1 cellular context compared by ENCODE assay signal in genomic region chr17:49418754-49419740, GRCh38.
A peak's percentile ranks its signal among the peaks of the same experiment; 100 is the strongest.
TF ChIP-seq lines count a peak whose summit lies in the region.

No MANE protein-coding gene starts in this region.

TF ChIP-seq in HepG2, 621 proteins besides CTCF, POLR2A, EP300 and RAD21 (continued from another document and continues in another):
- TF ChIP-seq MLXIP (CRISPR knock-in tag; IDR thresholded peaks at IDR 0.05; ENCODE audit: borderline replicate concordance), result peak; percentile 57; the same call in 1 of the 2 replicates
- TF ChIP-seq CREB1 (IDR thresholded peaks at IDR 0.05), result 0 out of 2 replicates have a peak, but pooled peaks have one; percentile 2
- TF ChIP-seq CREB1 (CRISPR knock-in tag; IDR thresholded peaks at IDR 0.05), result 0 out of 2 replicates have a peak, but pooled peaks have one; percentile 28
- TF ChIP-seq, protein P1, sequence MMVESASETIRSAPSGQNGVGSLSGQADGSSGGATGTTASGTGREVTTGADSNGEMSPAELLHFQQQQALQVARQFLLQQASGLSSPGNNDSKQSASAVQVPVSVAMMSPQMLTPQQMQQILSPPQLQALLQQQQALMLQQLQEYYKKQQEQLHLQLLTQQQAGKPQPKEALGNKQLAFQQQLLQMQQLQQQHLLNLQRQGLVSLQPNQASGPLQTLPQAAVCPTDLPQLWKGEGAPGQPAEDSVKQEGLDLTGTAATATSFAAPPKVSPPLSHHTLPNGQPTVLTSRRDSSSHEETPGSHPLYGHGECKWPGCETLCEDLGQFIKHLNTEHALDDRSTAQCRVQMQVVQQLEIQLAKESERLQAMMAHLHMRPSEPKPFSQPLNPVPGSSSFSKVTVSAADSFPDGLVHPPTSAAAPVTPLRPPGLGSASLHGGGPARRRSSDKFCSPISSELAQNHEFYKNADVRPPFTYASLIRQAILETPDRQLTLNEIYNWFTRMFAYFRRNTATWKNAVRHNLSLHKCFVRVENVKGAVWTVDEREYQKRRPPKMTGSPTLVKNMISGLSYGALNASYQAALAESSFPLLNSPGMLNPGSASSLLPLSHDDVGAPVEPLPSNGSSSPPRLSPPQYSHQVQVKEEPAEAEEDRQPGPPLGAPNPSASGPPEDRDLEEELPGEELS (CRISPR knock-in tag; IDR thresholded peaks at IDR 0.05), result peak; percentile 82
- TF ChIP-seq, protein P2, sequence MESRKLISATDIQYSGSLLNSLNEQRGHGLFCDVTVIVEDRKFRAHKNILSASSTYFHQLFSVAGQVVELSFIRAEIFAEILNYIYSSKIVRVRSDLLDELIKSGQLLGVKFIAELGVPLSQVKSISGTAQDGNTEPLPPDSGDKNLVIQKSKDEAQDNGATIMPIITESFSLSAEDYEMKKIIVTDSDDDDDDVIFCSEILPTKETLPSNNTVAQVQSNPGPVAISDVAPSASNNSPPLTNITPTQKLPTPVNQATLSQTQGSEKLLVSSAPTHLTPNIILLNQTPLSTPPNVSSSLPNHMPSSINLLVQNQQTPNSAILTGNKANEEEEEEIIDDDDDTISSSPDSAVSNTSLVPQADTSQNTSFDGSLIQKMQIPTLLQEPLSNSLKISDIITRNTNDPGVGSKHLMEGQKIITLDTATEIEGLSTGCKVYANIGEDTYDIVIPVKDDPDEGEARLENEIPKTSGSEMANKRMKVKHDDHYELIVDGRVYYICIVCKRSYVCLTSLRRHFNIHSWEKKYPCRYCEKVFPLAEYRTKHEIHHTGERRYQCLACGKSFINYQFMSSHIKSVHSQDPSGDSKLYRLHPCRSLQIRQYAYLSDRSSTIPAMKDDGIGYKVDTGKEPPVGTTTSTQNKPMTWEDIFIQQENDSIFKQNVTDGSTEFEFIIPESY (CRISPR knock-in tag; IDR thresholded peaks at IDR 0.05), result peak; percentile 53; the same call in 1 of the 2 replicates
- peak; percentile 22; the same call in 1 of the 2 replicates for TF ChIP-seq POGZ (CRISPR knock-in tag; IDR thresholded peaks at IDR 0.05)
- peak; percentile 58 for TF ChIP-seq ZFY (CRISPR knock-in tag; IDR thresholded peaks at IDR 0.05)
- 0 out of 2 replicates have a peak, but pooled peaks have one; percentile 45 for TF ChIP-seq MED13 (CRISPR knock-in tag; IDR thresholded peaks at IDR 0.05)
- TF ChIP-seq ZNF331 (CRISPR knock-in tag; IDR thresholded peaks at IDR 0.05), result peak; percentile 60; the same call in 1 of the 2 replicates
- peak; percentile 39; the same call in 1 of the 2 replicates for TF ChIP-seq ZNF350 (CRISPR knock-in tag; IDR thresholded peaks at IDR 0.05; ENCODE audit: borderline replicate concordance, low read depth)
- TF ChIP-seq TFE3 (CRISPR knock-in tag; IDR thresholded peaks at IDR 0.05), result peak; percentile 92
- TF ChIP-seq ZKSCAN8 (CRISPR knock-in tag; IDR thresholded peaks at IDR 0.05; ENCODE audit: borderline replicate concordance), result peak; percentile 23; the same call in 1 of the 2 replicates
- TF ChIP-seq ZBTB38 (CRISPR knock-in tag; IDR thresholded peaks at IDR 0.05), result peak; percentile 4; the same call in 1 of the 2 replicates
- TF ChIP-seq, protein P3, sequence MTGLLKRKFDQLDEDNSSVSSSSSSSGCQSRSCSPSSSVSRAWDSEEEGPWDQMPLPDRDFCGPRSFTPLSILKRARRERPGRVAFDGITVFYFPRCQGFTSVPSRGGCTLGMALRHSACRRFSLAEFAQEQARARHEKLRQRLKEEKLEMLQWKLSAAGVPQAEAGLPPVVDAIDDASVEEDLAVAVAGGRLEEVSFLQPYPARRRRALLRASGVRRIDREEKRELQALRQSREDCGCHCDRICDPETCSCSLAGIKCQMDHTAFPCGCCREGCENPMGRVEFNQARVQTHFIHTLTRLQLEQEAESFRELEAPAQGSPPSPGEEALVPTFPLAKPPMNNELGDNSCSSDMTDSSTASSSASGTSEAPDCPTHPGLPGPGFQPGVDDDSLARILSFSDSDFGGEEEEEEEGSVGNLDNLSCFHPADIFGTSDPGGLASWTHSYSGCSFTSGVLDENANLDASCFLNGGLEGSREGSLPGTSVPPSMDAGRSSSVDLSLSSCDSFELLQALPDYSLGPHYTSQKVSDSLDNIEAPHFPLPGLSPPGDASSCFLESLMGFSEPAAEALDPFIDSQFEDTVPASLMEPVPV (CRISPR knock-in tag; IDR thresholded peaks at IDR 0.05), result 0 out of 2 replicates have a peak, but pooled peaks have one; percentile 24
- 0 out of 2 replicates have a peak, but pooled peaks have one; percentile 25 for TF ChIP-seq ZNF580 (CRISPR knock-in tag; IDR thresholded peaks at IDR 0.05; ENCODE audit: borderline replicate concordance, low read depth)
- TF ChIP-seq ZMYM4 (CRISPR knock-in tag; IDR thresholded peaks at IDR 0.05), result peak; percentile 62; the same call in 1 of the 2 replicates
- TF ChIP-seq HHEX (CRISPR knock-in tag; IDR thresholded peaks at IDR 0.05), result 0 out of 2 replicates have a peak, but pooled peaks have one; percentile 38
- 0 out of 2 replicates have a peak, but pooled peaks have one; percentile 17 for TF ChIP-seq KAT8 (CRISPR knock-in tag; IDR thresholded peaks at IDR 0.05)
- peak; percentile 67; the same call in 1 of the 2 replicates for TF ChIP-seq HOXA3 (CRISPR knock-in tag; IDR thresholded peaks at IDR 0.05)
- TF ChIP-seq, protein P4, sequence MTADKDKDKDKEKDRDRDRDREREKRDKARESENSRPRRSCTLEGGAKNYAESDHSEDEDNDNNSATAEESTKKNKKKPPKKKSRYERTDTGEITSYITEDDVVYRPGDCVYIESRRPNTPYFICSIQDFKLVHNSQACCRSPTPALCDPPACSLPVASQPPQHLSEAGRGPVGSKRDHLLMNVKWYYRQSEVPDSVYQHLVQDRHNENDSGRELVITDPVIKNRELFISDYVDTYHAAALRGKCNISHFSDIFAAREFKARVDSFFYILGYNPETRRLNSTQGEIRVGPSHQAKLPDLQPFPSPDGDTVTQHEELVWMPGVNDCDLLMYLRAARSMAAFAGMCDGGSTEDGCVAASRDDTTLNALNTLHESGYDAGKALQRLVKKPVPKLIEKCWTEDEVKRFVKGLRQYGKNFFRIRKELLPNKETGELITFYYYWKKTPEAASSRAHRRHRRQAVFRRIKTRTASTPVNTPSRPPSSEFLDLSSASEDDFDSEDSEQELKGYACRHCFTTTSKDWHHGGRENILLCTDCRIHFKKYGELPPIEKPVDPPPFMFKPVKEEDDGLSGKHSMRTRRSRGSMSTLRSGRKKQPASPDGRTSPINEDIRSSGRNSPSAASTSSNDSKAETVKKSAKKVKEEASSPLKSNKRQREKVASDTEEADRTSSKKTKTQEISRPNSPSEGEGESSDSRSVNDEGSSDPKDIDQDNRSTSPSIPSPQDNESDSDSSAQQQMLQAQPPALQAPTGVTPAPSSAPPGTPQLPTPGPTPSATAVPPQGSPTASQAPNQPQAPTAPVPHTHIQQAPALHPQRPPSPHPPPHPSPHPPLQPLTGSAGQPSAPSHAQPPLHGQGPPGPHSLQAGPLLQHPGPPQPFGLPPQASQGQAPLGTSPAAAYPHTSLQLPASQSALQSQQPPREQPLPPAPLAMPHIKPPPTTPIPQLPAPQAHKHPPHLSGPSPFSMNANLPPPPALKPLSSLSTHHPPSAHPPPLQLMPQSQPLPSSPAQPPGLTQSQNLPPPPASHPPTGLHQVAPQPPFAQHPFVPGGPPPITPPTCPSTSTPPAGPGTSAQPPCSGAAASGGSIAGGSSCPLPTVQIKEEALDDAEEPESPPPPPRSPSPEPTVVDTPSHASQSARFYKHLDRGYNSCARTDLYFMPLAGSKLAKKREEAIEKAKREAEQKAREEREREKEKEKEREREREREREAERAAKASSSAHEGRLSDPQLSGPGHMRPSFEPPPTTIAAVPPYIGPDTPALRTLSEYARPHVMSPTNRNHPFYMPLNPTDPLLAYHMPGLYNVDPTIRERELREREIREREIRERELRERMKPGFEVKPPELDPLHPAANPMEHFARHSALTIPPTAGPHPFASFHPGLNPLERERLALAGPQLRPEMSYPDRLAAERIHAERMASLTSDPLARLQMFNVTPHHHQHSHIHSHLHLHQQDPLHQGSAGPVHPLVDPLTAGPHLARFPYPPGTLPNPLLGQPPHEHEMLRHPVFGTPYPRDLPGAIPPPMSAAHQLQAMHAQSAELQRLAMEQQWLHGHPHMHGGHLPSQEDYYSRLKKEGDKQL (CRISPR knock-in tag; IDR thresholded peaks at IDR 0.05; ENCODE audit: low read depth), result peak; percentile 43; the same call in 1 of the 2 replicates
- TF ChIP-seq FOXO1 (CRISPR knock-in tag; IDR thresholded peaks at IDR 0.05), result peak; percentile 66; the same call in 1 of the 2 replicates
- 0 out of 2 replicates have a peak, but pooled peaks have one; percentile 11 for TF ChIP-seq ELF3 (CRISPR knock-in tag; IDR thresholded peaks at IDR 0.05)
- TF ChIP-seq MIXL1 (CRISPR knock-in tag; IDR thresholded peaks at IDR 0.05), result peak; percentile 79
- TF ChIP-seq ZNF557 (CRISPR knock-in tag; IDR thresholded peaks at IDR 0.05), result 0 out of 2 replicates have a peak, but pooled peaks have one; percentile 37
- TF ChIP-seq PPARG (CRISPR knock-in tag; conservative IDR thresholded peaks at IDR 0.05), result peak; percentile 71
- TF ChIP-seq HOXA5 (CRISPR knock-in tag; IDR thresholded peaks at IDR 0.05), result peak; percentile 60; the same call in 1 of the 2 replicates
- TF ChIP-seq THRA (CRISPR knock-in tag; IDR thresholded peaks at IDR 0.05; ENCODE audit: borderline replicate concordance), result 0 out of 2 replicates have a peak, but pooled peaks have one; percentile 16
- peak; percentile 65; the same call in 1 of the 2 replicates for TF ChIP-seq ZNF605 (CRISPR knock-in tag; IDR thresholded peaks at IDR 0.05)
- peak; percentile 82 for TF ChIP-seq RXRB (CRISPR knock-in tag; IDR thresholded peaks at IDR 0.05; ENCODE audit: borderline replicate concordance)
- TF ChIP-seq NFIC (IDR thresholded peaks at IDR 0.05; ENCODE audit: low read length), result peak; percentile 18; the same call in 1 of the 2 replicates
- TF ChIP-seq ELF1 (CRISPR knock-in tag; IDR thresholded peaks at IDR 0.05), result 0 out of 2 replicates have a peak, but pooled peaks have one; percentile 36
- peak; percentile 30; the same call in 1 of the 2 replicates for TF ChIP-seq ZNF564 (CRISPR knock-in tag; IDR thresholded peaks at IDR 0.05)
- TF ChIP-seq TARDBP (CRISPR knock-in tag; IDR thresholded peaks at IDR 0.05), result 0 out of 2 replicates have a peak, but pooled peaks have one; percentile 50
